21 cellular contexts compared by ENCODE assay signal in the genomic region with DNA sequence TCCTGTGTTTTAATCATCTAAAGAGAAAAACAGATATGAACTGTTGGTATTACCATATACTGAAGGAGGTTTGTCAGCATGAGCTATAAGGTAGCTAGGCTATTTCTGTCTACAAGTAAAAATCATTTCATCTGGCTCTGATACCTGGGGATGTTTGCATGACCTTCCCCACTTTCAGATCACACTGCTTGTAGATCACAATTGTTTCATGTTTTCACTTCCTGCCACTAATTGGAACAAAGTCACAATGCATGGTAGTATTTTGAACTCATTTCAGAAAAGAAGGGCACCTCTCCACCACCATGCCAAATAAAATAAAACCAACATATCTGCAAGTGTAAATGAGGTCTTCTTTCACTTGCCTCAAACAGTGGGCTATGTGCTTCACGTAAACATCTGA. TPM values are rescaled to one million over a fixed set of nuclear protein-coding genes. Genes with fewer than 3 reads are reported as not detected.
DNase-seq lines count a peak whose midpoint lies in the region; ATAC-seq and TF ChIP-seq lines count a peak whose summit lies in the region.
"Had no signal": no experiment of that assay in that cellular context is flagged by ENCODE, and none has a peak within 500 bp of the region (broad histone marks: within the 10 kb centered on the region; RNA-seq: fewer than 3 reads in every experiment).

No MANE protein-coding gene starts in this region.

- ATAC-seq in GM21360 (IDR thresholded peaks at IDR 0.05; ENCODE audit: unreplicated experiment) = peak; percentile 50
- ATAC-seq in stimulated activated memory B cell treated with anti-CD40 and anti-IgM and Interleukin-4, amounts not matched to agents 10 μg/mL and 1 μg/mL and 100 μg/mL, for 72 hours = peak; percentile 43
- ATAC-seq in psoas muscle = no peak
- ATAC-seq: GM23338, HCT116 had no signal

- no peaks in the 10 kb centered on the region for H3K27me3 ChIP-seq in psoas muscle (ENCODE audit: insufficient read depth in 3 of 3, low read length in 2 of 3)

- no peaks in the 10 kb centered on the region for H3K36me3 ChIP-seq in psoas muscle (ENCODE audit: insufficient read depth in 1 of 2, low read depth in 1 of 2)

- no peak overlapping the region for H3K4me3 ChIP-seq in psoas muscle
- H3K4me3 ChIP-seq: GM23338 had no signal

- H3K27me3 Mint-ChIP-seq in stimulated activated memory B cell treated with anti-CD40 and anti-IgM and Interleukin-4, amounts not matched to agents 10 μg/mL and 1 μg/mL and 100 μg/mL, for 72 hours = peaks cover 32% of the 10 kb centered on the region

- H3K4me1 Mint-ChIP-seq in stimulated activated memory B cell treated with anti-CD40 and anti-IgM and Interleukin-4, amounts not matched to agents 10 μg/mL and 1 μg/mL and 100 μg/mL, for 72 hours = no peaks in the 10 kb centered on the region
- H3K4me1 Mint-ChIP-seq: CD4-positive, alpha-beta memory T cell; GM23338 had no signal

- 76 to 88% (median 86%) methylated on average over 1 of the region's 1 CpG for WGBS in psoas muscle, 3 donors

- no peaks in the 10 kb centered on the region for H3K9me3 ChIP-seq in psoas muscle

- no peaks in the 10 kb centered on the region for H3K4me1 ChIP-seq in psoas muscle

- no peaks in the 10 kb centered on the region for H3K9me3 Mint-ChIP-seq in stimulated activated memory B cell treated with anti-CD40 and anti-IgM and Interleukin-4, amounts not matched to agents 10 μg/mL and 1 μg/mL and 100 μg/mL, for 72 hours
- H3K9me3 Mint-ChIP-seq: GM23338, H9 had no signal

- no peak overlapping the region for H3K27ac ChIP-seq in psoas muscle

- no peak overlapping the region for H3K4me3 Mint-ChIP-seq in stimulated activated memory B cell treated with anti-CD40 and anti-IgM and Interleukin-4, amounts not matched to agents 10 μg/mL and 1 μg/mL and 100 μg/mL, for 72 hours
- H3K4me3 Mint-ChIP-seq: CD4-positive, alpha-beta memory T cell; GM23338; H9 had no signal

- intact Hi-C loops in psoas muscle (cut with DNase I) = no loop called here

- no peak for TF ChIP-seq CTCF in psoas muscle (IDR thresholded peaks at IDR 0.05)

- DNase-seq in NCI-H69 (lab: John Stamatoyannopoulos, UW) (peak; percentile 22), KBM-7 (no peak), NCI-H82 (lab: John Stamatoyannopoulos, UW) (no peak), psoas muscle (no peak)
- DNase-seq: C1 segment of cervical spinal cord; Calu3; CD4-positive, alpha-beta memory T cell; COR-L47; DMS53; DMS79 treated with DMSO at 0.1 percent for 48 hours; GF-D8; H9 had no signal

- in situ Hi-C loops in KBM-7 (cut with MboI; ENCODE audit: low pct_unique_long_range_greater_than_20kb, low sequenced_read_pairs) = no loop called here

- H3K36me3 Mint-ChIP-seq in stimulated activated memory B cell treated with anti-CD40 and anti-IgM and Interleukin-4, amounts not matched to agents 10 μg/mL and 1 μg/mL and 100 μg/mL, for 72 hours = no peaks in the 10 kb centered on the region
- H3K36me3 Mint-ChIP-seq: CD4-positive, alpha-beta memory T cell had no signal

- no peak overlapping the region for H3K27ac Mint-ChIP-seq in stimulated activated memory B cell treated with anti-CD40 and anti-IgM and Interleukin-4, amounts not matched to agents 10 μg/mL and 1 μg/mL and 100 μg/mL, for 72 hours
- H3K27ac Mint-ChIP-seq: CD4-positive, alpha-beta memory T cell; GM23338; H9 had no signal

RNA-seq across cellular contexts. Expression of a gene that starts 37.8 kb away (rescaled TPM):
- total RNA-seq in psoas muscle = 1 to 10 TPM in 2 of 4 donors, under 1 TPM in 2; 0.56 to 5.0 (median 2.3) TPM
- polyA plus RNA-seq in psoas muscle = under 1 TPM; 0.03 to 0.96 (median 0.90) TPM
- total RNA-seq: A172, A673, Daoy, G401, GM23338, H9 had no signal
- polyA plus RNA-seq: BJ; CD4-positive, alpha-beta memory T cell; GM23338 had no signal

Comparison
In these comparisons a context has a peak if more than half of its experiments do, and no peak if none do; other contexts are left out.
1. ATAC-seq: peak in GM21360 (single experiment) and stimulated activated memory B cell treated with anti-CD40 and anti-IgM and Interleukin-4, amounts not matched to agents 10 μg/mL and 1 μg/mL and 100 μg/mL, for 72 hours (single experiment); none in psoas muscle (0 of 4).